ENCODE assay signal across 8 cellular contexts in the genomic region with DNA sequence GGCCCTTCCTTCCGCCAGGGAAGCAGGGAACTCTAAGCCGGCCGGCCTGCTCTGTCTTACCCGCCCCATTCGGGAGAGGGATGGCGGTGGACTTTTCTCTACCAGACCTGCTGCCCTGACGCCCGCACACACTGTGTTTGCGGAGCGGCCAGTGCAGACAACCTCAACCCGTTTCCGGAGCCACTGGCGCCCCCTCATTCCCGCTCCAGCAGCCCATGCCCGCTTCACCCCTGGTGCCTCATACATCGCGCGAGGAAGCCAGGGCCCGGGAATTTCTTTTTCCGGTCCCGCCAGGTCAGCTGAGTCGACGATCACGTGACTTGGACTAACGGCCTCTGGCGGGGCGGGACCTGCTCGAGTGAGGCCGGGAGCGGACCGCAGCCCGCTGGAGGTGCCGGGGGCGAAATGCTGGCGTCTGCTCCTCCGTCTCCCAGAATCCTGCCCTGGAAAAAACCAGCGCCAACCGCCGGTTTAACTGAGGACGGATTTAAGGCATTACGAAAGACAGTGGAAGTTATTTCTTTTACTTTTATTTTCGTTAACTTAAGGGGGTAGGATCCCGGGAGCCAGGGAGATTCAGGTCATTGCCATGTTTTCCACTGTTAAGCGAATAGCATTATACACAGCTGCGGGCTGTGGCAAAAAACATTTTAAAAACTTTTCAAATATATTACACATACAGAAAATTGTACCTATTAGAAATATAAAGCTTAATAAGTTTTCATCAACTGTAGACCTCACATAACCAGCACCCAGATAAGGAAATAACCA. TPM values are rescaled to one million over a fixed set of nuclear protein-coding genes. Genes with fewer than 3 reads are reported as not detected.
DNase-seq lines count a peak whose midpoint lies in the region; ATAC-seq and TF ChIP-seq lines count a peak whose summit lies in the region.
"Not testable (repeated sequence)": the region's sequence is repeated elsewhere in the genome, so short reads cannot be mapped to it uniquely, and the experiment has no call there.

No MANE protein-coding gene starts in this region.

- H3K27me3 ChIP-seq in A673 (replicated peaks; ENCODE audit: insufficient read depth, low read depth, low read length, poor library complexity); SJCRH30; fibroblast of lung (ENCODE audit: control insufficient read depth, insufficient read depth, low read length): not testable (repeated sequence)

- not testable (repeated sequence) for H4K20me1 ChIP-seq in fibroblast of lung (ENCODE audit: control insufficient read depth, extremely low read depth, insufficient read depth, low read length)

- peak; percentile 91 for DNase-seq in A673 (ENCODE audit: low spot score)
- DNase-seq in SJCRH30, result peak; percentile 85 to 86
- DNase-seq in activated gamma-delta T cell treated with anti-CD3 and anti-CD28 coated beads, Interleukin-2, amount 50 U/mL, for 16 hours (ENCODE audit: low read depth), result peak; percentile 49
- DNase-seq in fibroblast of lung (ENCODE audit: low read depth in 2 of 2), result peak; percentile 86 to 92
- peak; percentile 32 to 55 for DNase-seq in memory B cell (ENCODE audit: low spot score in 2 of 2)
- DNase-seq in stimulated activated CD4-positive, alpha-beta T cell treated with anti-CD3 and anti-CD28 coated beads, Interleukin-15, amount 100 ng/mL, for 24 hours, result peak; percentile 88

- not testable (repeated sequence) for TF ChIP-seq CTCF in A673 (conservative IDR thresholded peaks at IDR 0.05; ENCODE audit: low read depth, low read length); fibroblast of lung (conservative IDR thresholded peaks at IDR 0.05 in 1 of 2, IDR thresholded peaks at IDR 0.05 in 1 of 2; ENCODE audit: low read depth in 1 of 2, low read length in 2 of 2)

- peak overlapping the region; percentile 41 for H3K4me3 ChIP-seq in A673 (ENCODE audit: low read depth, low read length, poor library complexity, severe bottlenecking)
- peak overlapping the region; percentile 48 for H3K4me3 ChIP-seq in SJCRH30
- peak overlapping the region in 2 of 4 experiments; percentile 38 to 42 for H3K4me3 ChIP-seq in fibroblast of lung (replicated peaks in 1 of 4; ENCODE audit: control extremely low read depth in 1 of 4, insufficient read depth in 1 of 4, low read depth in 3 of 4, low read length in 4 of 4)

- H2AFZ ChIP-seq in fibroblast of lung (ENCODE audit: low read length), result not testable (repeated sequence)

- not testable (repeated sequence) for H3K4me1 ChIP-seq in A673 (ENCODE audit: insufficient read depth, low read length, poor library complexity, severe bottlenecking); SJCRH30; fibroblast of lung (ENCODE audit: control insufficient read depth, extremely low read depth, insufficient read depth, low read length)

- peak overlapping the region; percentile 85 for H3K27ac Mint-ChIP-seq in memory B cell

- not testable (repeated sequence) for H3K9me3 Mint-ChIP-seq in memory B cell

- peak; percentile 86 for ATAC-seq in GM18907 (IDR thresholded peaks at IDR 0.05; ENCODE audit: unreplicated experiment)
- ATAC-seq in HG03064 (IDR thresholded peaks at IDR 0.05; ENCODE audit: low read depth, unreplicated experiment), result peak; percentile 61
- peak; percentile 84 for ATAC-seq in memory B cell (ENCODE audit: low read depth)

- not testable (repeated sequence) for H3K4me1 Mint-ChIP-seq in memory B cell

- CTCF ChIA-PET in A673 (lab: Charles Lee), result not testable (repeated sequence)

- H3K36me3 Mint-ChIP-seq in memory B cell, result not testable (repeated sequence)

- H3K9ac ChIP-seq in fibroblast of lung (ENCODE audit: insufficient read depth, low read length), result not testable (repeated sequence)

- peak overlapping the region; percentile 10 for H3K27ac ChIP-seq in A673 (ENCODE audit: low read depth, low read length, poor library complexity, severe bottlenecking)
- not testable (repeated sequence) for H3K27ac ChIP-seq in SJCRH30; fibroblast of lung (ENCODE audit: insufficient read depth, low read length)

- peak overlapping the region; percentile 95 for H3K4me3 Mint-ChIP-seq in memory B cell

- H3K9me3 ChIP-seq in A673 (ENCODE audit: low read depth, low read length, poor library complexity, severe bottlenecking); SJCRH30 (replicated peaks); fibroblast of lung (ENCODE audit: control insufficient read depth, insufficient read depth, low read depth, low read length): not testable (repeated sequence)

- POLR2A ChIA-PET in A673 (lab: Charles Lee; ENCODE audit: low non-redundant PET), result not testable (repeated sequence)

- intact Hi-C loops in A673 (cut with micrococcal nuclease; ENCODE audit: unreplicated experiment), result not testable (repeated sequence)

- H3K79me2 ChIP-seq in fibroblast of lung (ENCODE audit: control insufficient read depth, insufficient read depth, low read length), result not testable (repeated sequence)

- TSS peak; percentile 99 for BruUV-seq in A673 (replicated peaks; lab: Mats Ljungman, UMichigan)

- not testable (repeated sequence) for H3K27me3 Mint-ChIP-seq in memory B cell

- H3K36me3 ChIP-seq in A673 (ENCODE audit: insufficient read depth, low read length, poor library complexity, severe bottlenecking); SJCRH30; fibroblast of lung (ENCODE audit: control insufficient read depth, insufficient read depth, low read length): not testable (repeated sequence)

- H3K4me2 ChIP-seq in fibroblast of lung (ENCODE audit: extremely low read depth, insufficient read depth, low read length), result not testable (repeated sequence)

RNA-seq across cellular contexts. Expression of a gene that starts 17.8 kb away (rescaled TPM):
- total RNA-seq in A673 (2021) (not detected in 2 replicates), fibroblast of lung (under 0.01 TPM in 1 of 2 replicates, not detected in the other)
- total RNA-seq in SJCRH30 (2014; rRNA removed; shearing (Covaris generic)), result not detected in 2 replicates
- polyA plus RNA-seq in fibroblast of lung, result not detected in 2 replicates
- not detected in 2 replicates for polyA plus RNA-seq in fibroblast of lung (2012)
- polyA minus RNA-seq in fibroblast of lung (ENCODE audit: low replicate concordance), result not detected in 2 replicates

RNA-seq across cellular contexts. Expression of a gene that starts 30.2 kb away (rescaled TPM):
- total RNA-seq in A673 (2021) (0.48 and 0.64 TPM in 2 replicates), fibroblast of lung (not detected in 2 replicates)
- total RNA-seq in SJCRH30 (2014; rRNA removed; shearing (Covaris generic)), result 0.30 TPM in 1 of 2 replicates, not detected in the other
- polyA plus RNA-seq in fibroblast of lung, result not detected in 2 replicates
- polyA plus RNA-seq in fibroblast of lung (2012), result not detected in 2 replicates
- polyA minus RNA-seq in fibroblast of lung (ENCODE audit: low replicate concordance), result not detected in 2 replicates
